23 cellular contexts compared by ENCODE assay signal in the genomic region with DNA sequence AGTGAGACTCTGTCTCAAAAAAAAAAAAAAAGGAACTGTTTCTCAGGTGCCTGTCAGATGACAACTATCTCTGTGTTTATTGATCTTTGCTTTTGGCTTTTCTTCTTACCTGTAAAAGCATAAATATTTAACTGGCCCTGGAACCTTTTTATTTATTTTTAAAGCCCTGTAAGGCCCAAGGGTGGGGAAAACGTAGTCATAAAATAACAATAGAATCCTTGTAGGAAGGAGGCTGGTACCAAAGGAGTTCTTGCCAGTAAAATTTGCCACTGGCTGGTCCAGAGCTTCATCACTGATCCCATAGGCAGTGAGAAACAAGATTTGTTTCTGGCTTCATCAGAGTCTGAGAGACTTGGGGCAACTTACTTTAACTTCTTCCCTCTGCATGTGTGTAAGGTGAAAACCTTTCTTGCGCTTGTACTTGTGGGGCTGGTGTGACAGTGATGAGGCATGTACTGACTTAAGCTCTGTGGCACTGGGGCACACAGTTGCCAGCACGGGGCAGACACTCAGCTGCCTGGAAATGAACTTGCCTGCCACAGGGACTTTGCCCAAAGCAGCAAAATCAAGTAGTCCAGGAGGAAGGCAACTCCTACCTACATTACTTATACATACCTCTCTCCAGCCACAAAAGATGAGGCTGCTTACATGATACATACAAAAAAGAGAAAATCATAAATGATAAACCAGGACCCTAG. TPM values are rescaled to one million over a fixed set of nuclear protein-coding genes. Genes with fewer than 3 reads are reported as not detected.
A peak's percentile ranks its signal among the peaks of the same experiment; 100 is the strongest.
DNase-seq lines count a peak whose midpoint lies in the region; ATAC-seq and TF ChIP-seq lines count a peak whose summit lies in the region.
"Had no signal": no experiment of that assay in that cellular context is flagged by ENCODE, and none has a peak within 500 bp of the region (broad histone marks: within the 10 kb centered on the region; RNA-seq: fewer than 3 reads in every experiment).

No MANE protein-coding gene starts in this region.

- H3K27me3 Mint-ChIP-seq in activated naive CD4-positive, alpha-beta T cell treated with anti-CD3 and anti-CD28 coated beads, Interleukin-2, amount 10 ng/mL, durations not matched to agents 7 days and 5 days, result no peaks in the 10 kb centered on the region
- no peaks in the 10 kb centered on the region for H3K27me3 Mint-ChIP-seq in T-cell
- H3K27me3 Mint-ChIP-seq in stimulated activated memory B cell treated with anti-CD40 and anti-IgM and Interleukin-4, amounts not matched to agents 10 μg/mL and 1 μg/mL and 100 μg/mL, for 72 hours, result no peaks in the 10 kb centered on the region
- H3K27me3 Mint-ChIP-seq: activated B cell treated with CpG ODN at 0.5 μM for 24 hours had no signal

- peaks cover 49% of the 10 kb centered on the region for H3K4me1 Mint-ChIP-seq in activated naive CD4-positive, alpha-beta T cell treated with anti-CD3 and anti-CD28 coated beads, Interleukin-2, amount 10 ng/mL, durations not matched to agents 7 days and 5 days
- peaks cover 45 to 49% (median 46%) of the 10 kb centered on the region in 3 donors for H3K4me1 Mint-ChIP-seq in T-cell
- H3K4me1 Mint-ChIP-seq in stimulated activated memory B cell treated with anti-CD40 and anti-IgM and Interleukin-4, amounts not matched to agents 10 μg/mL and 1 μg/mL and 100 μg/mL, for 72 hours, result peaks cover 15% of the 10 kb centered on the region

- no peaks in the 10 kb centered on the region for H3K9me3 ChIP-seq in mucosa of descending colon
- H3K9me3 ChIP-seq: BLaER1, suprapubic skin had no signal

- CTCF ChIA-PET in activated naive CD4-positive, alpha-beta T cell treated with anti-CD3 and anti-CD28 coated beads, Interleukin-2, amount 10 ng/mL, durations not matched to agents 7 days and 5 days (lab: Charles Lee), result no interaction called here
- CTCF ChIA-PET in T-cell (lab: Charles Lee), result interaction anchor here (0.7 to 1.6 kb wide), 2 partner anchors 20 to 79 kb away, joined by 3 read pairs; no protein-coding TSS in a partner anchor

- H3K4me3 ChIP-seq in mucosa of descending colon, result no peak overlapping the region
- H3K4me3 ChIP-seq: BLaER1, cardiac muscle cell, skin epidermis, suprapubic skin had no signal

- POLR2A ChIA-PET in T-cell (lab: Charles Lee), result interaction anchor here in 1 of 2 donors (0.5 kb wide), 1 partner anchor 408 kb away, joined by 7 read pairs; no protein-coding TSS in a partner anchor

- no peak overlapping the region for H3K4me3 Mint-ChIP-seq in activated naive CD4-positive, alpha-beta T cell treated with anti-CD3 and anti-CD28 coated beads, Interleukin-2, amount 10 ng/mL, durations not matched to agents 7 days and 5 days
- H3K4me3 Mint-ChIP-seq in T-cell, result no peak overlapping the region
- H3K4me3 Mint-ChIP-seq in stimulated activated memory B cell treated with anti-CD40 and anti-IgM and Interleukin-4, amounts not matched to agents 10 μg/mL and 1 μg/mL and 100 μg/mL, for 72 hours, result no peak overlapping the region
- H3K4me3 Mint-ChIP-seq: activated B cell treated with CpG ODN at 0.5 μM for 24 hours had no signal

- intact Hi-C loops in mucosa of descending colon (cut with DNase I, micrococcal nuclease), result no loop called here

- H3K9me3 Mint-ChIP-seq in activated naive CD4-positive, alpha-beta T cell treated with anti-CD3 and anti-CD28 coated beads, Interleukin-2, amount 50 U/mL, for 72 hours, result no peaks in the 10 kb centered on the region
- no peaks in the 10 kb centered on the region for H3K9me3 Mint-ChIP-seq in activated naive CD4-positive, alpha-beta T cell treated with anti-CD3 and anti-CD28 coated beads, Interleukin-2, amount 10 ng/mL, durations not matched to agents 7 days and 5 days
- no peaks in the 10 kb centered on the region for H3K9me3 Mint-ChIP-seq in T-cell
- no peaks in the 10 kb centered on the region for H3K9me3 Mint-ChIP-seq in stimulated activated memory B cell treated with anti-CD40 and anti-IgM and Interleukin-4, amounts not matched to agents 10 μg/mL and 1 μg/mL and 100 μg/mL, for 72 hours
- H3K9me3 Mint-ChIP-seq: activated B cell treated with CpG ODN at 0.5 μM for 24 hours had no signal

- H3K36me3 Mint-ChIP-seq in activated naive CD4-positive, alpha-beta T cell treated with anti-CD3 and anti-CD28 coated beads, Interleukin-2, amount 50 U/mL, for 72 hours, result peaks cover 21 to 48% of the 10 kb centered on the region in 2 donors
- H3K36me3 Mint-ChIP-seq in activated naive CD4-positive, alpha-beta T cell treated with anti-CD3 and anti-CD28 coated beads, Interleukin-2, amount 10 ng/mL, durations not matched to agents 7 days and 5 days, result peaks cover 54% of the 10 kb centered on the region
- H3K36me3 Mint-ChIP-seq in T-cell, result peaks cover 48% of the 10 kb centered on the region
- H3K36me3 Mint-ChIP-seq in stimulated activated memory B cell treated with anti-CD40 and anti-IgM and Interleukin-4, amounts not matched to agents 10 μg/mL and 1 μg/mL and 100 μg/mL, for 72 hours, result peaks cover 55% of the 10 kb centered on the region

- no peak for DNase-seq in activated naive CD4-positive, alpha-beta T cell treated with anti-CD3 and anti-CD28 coated beads, Interleukin-2, amount 50 U/mL, for 72 hours (ENCODE audit: low spot score in 2 of 2)
- DNase-seq in activated naive CD4-positive, alpha-beta T cell treated with anti-CD3 and anti-CD28 coated beads, Interleukin-2, amount 10 ng/mL, durations not matched to agents 7 days and 5 days, result no peak
- no peak for DNase-seq in T-cell
- no peak for DNase-seq in mucosa of descending colon
- no peak for DNase-seq in SKM-1 (lab: John Stamatoyannopoulos, UW; ENCODE audit: unreplicated experiment)
- no peak for DNase-seq in midbrain (lab: John Stamatoyannopoulos, UW)
- DNase-seq: activated B cell treated with CpG ODN at 0.5 μM for 24 hours; activated CD4-positive, alpha-beta T cell treated with anti-CD3 and anti-CD28 coated beads, Interleukin-2, amount 50 U/mL, for 48 hours; activated gamma-delta T cell; EL; NCI-H1105 treated with DMSO at 0.1 percent for 48 hours; NCI-H2081 treated with DMSO at 0.1 percent for 48 hours; OCI-M1; Right ventricle myocardium superior; stimulated activated CD4-positive, alpha-beta T cell treated with anti-CD3 and anti-CD28 coated beads, Interleukin-2, amount 100 ng/mL, for 24 hours had no signal

- H3K36me3 ChIP-seq in mucosa of descending colon (ENCODE audit: low read depth), result peaks cover 3% of the 10 kb centered on the region

- H3K4me1 ChIP-seq in mucosa of descending colon (ENCODE audit: low read depth), result peaks cover 8% of the 10 kb centered on the region
- H3K4me1 ChIP-seq: suprapubic skin had no signal

- no peak for TF ChIP-seq CTCF in mucosa of descending colon (IDR thresholded peaks at IDR 0.05)

- peak overlapping the region; percentile 26 to 81 for H3K27ac Mint-ChIP-seq in activated naive CD4-positive, alpha-beta T cell treated with anti-CD3 and anti-CD28 coated beads, Interleukin-2, amount 50 U/mL, for 72 hours
- no peak overlapping the region for H3K27ac Mint-ChIP-seq in activated naive CD4-positive, alpha-beta T cell treated with anti-CD3 and anti-CD28 coated beads, Interleukin-2, amount 10 ng/mL, durations not matched to agents 7 days and 5 days
- peak overlapping the region; percentile 41 to 82 for H3K27ac Mint-ChIP-seq in T-cell
- peak overlapping the region; percentile 35 for H3K27ac Mint-ChIP-seq in stimulated activated memory B cell treated with anti-CD40 and anti-IgM and Interleukin-4, amounts not matched to agents 10 μg/mL and 1 μg/mL and 100 μg/mL, for 72 hours
- H3K27ac Mint-ChIP-seq: activated B cell treated with CpG ODN at 0.5 μM for 24 hours had no signal

- ATAC-seq in activated naive CD4-positive, alpha-beta T cell treated with anti-CD3 and anti-CD28 coated beads, Interleukin-2, amount 50 U/mL, for 72 hours, result peak in 1 of 2 donors; percentile 2
- ATAC-seq in T-cell (replicated peaks in 1 of 4) (no peak), mucosa of descending colon (peak; percentile 64), GM19463 (IDR thresholded peaks at IDR 0.05; ENCODE audit: unreplicated experiment) (no peak)
- ATAC-seq in stimulated activated memory B cell treated with anti-CD40 and anti-IgM and Interleukin-4, amounts not matched to agents 10 μg/mL and 1 μg/mL and 100 μg/mL, for 72 hours, result no peak

RNA-seq across cellular contexts. Expression of gene B4GALT4, which starts 19.6 kb away (rescaled TPM):
- 10 to 100 TPM; 13.8 to 21.0 TPM for total RNA-seq in activated naive CD4-positive, alpha-beta T cell treated with anti-CD3 and anti-CD28 coated beads, Interleukin-2, amount 50 U/mL, for 72 hours
- total RNA-seq in T-cell, result 10 to 100 TPM; 14.0 to 33.7 (median 18.2) TPM
- total RNA-seq in mucosa of descending colon, result 10 to 100 TPM; 35.0 to 73.9 (median 58.9) TPM

RNA-seq across cellular contexts. Expression of gene UPK1B, which starts 47.7 kb away (rescaled TPM):
- under 1 TPM in 1 of 2 donors, not detected in 1; 0.51 TPM for total RNA-seq in activated naive CD4-positive, alpha-beta T cell treated with anti-CD3 and anti-CD28 coated beads, Interleukin-2, amount 50 U/mL, for 72 hours
- not detected for total RNA-seq in T-cell
- not detected for total RNA-seq in mucosa of descending colon
- total RNA-seq: activated B cell treated with CpG ODN at 0.5 μM for 24 hours, cardiac muscle cell, fibroblast of lung, pulmonary artery endothelial cell, Right ventricle myocardium superior had no signal
